Comparison of ENCODE assay signal across 16 cellular contexts in the genomic region with DNA sequence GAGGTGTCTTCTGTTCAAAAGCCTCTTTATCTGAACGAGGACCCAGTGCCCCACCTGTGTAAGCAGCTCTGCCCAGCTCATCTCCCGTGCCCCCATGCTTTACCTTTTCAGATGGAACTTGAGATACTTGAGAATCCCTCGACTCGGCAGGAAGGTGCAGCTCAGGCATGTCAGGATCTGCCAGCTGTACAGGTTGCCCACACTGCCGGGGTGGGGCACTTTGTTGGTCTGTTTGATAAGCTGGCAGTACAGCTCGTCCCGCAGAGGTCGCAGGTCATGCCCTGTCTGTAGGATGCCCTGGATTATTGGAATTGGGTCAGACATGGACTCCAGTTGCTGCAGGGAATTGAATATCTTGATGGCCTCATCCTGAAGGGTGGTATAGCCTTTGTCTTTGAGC. TPM values are rescaled to one million over a fixed set of nuclear protein-coding genes. Genes with fewer than 3 reads are reported as not detected.
"Had no signal": no experiment of that assay in that cellular context is flagged by ENCODE, and none has a peak within 500 bp of the region (broad histone marks: within the 10 kb centered on the region; RNA-seq: fewer than 3 reads in every experiment).

No MANE protein-coding gene starts in this region.

- H3K9me3 Mint-ChIP-seq: activated CD4-positive, alpha-beta T cell treated with anti-CD3 and anti-CD28 coated beads, Interleukin-2, amount 10 ng/mL, durations not matched to agents 7 days and 5 days; dendritic cell treated with granulocyte-macrophage colony-stimulating factor and Interleukin-4, amounts not matched to agents 40 ng/mL and 50 ng/mL, for 4 days; effector memory CD8-positive, alpha-beta T cell; natural killer cell treated with Interleukin-12 subunit alpha and Interleukin-12 subunit beta and Interleukin-15 and Interleukin-18, amount 100 ng/mL, for 72 hours; T-helper 1 cell treated with Interleukin-12 subunit alpha and Interleukin-12 subunit beta and Interleukin-4 antibody, amounts not matched to agents 30 μg/mL and 1 μg/mL, for 36 hours had no signal

- H3K27ac Mint-ChIP-seq: activated CD4-positive, alpha-beta T cell treated with anti-CD3 and anti-CD28 coated beads, Interleukin-2, amount 10 ng/mL, durations not matched to agents 7 days and 5 days; dendritic cell treated with granulocyte-macrophage colony-stimulating factor and Interleukin-4, amounts not matched to agents 40 ng/mL and 50 ng/mL, for 4 days; effector memory CD8-positive, alpha-beta T cell; natural killer cell treated with Interleukin-12 subunit alpha and Interleukin-12 subunit beta and Interleukin-15 and Interleukin-18, amount 100 ng/mL, for 72 hours; T-helper 1 cell treated with Interleukin-12 subunit alpha and Interleukin-12 subunit beta and Interleukin-4 antibody, amounts not matched to agents 30 μg/mL and 1 μg/mL, for 36 hours had no signal

- H3K36me3 Mint-ChIP-seq: natural killer cell treated with Interleukin-12 subunit alpha and Interleukin-12 subunit beta and Interleukin-15 and Interleukin-18, amount 100 ng/mL, for 72 hours had no signal

- H3K27me3 Mint-ChIP-seq: activated CD4-positive, alpha-beta T cell treated with anti-CD3 and anti-CD28 coated beads, Interleukin-2, amount 10 ng/mL, durations not matched to agents 7 days and 5 days; dendritic cell treated with granulocyte-macrophage colony-stimulating factor and Interleukin-4, amounts not matched to agents 40 ng/mL and 50 ng/mL, for 4 days; natural killer cell treated with Interleukin-12 subunit alpha and Interleukin-12 subunit beta and Interleukin-15 and Interleukin-18, amount 100 ng/mL, for 72 hours had no signal

- H3K4me3 Mint-ChIP-seq: activated CD4-positive, alpha-beta T cell treated with anti-CD3 and anti-CD28 coated beads, Interleukin-2, amount 10 ng/mL, durations not matched to agents 7 days and 5 days; dendritic cell treated with granulocyte-macrophage colony-stimulating factor and Interleukin-4, amounts not matched to agents 40 ng/mL and 50 ng/mL, for 4 days; effector memory CD8-positive, alpha-beta T cell; natural killer cell treated with Interleukin-12 subunit alpha and Interleukin-12 subunit beta and Interleukin-15 and Interleukin-18, amount 100 ng/mL, for 72 hours; T-helper 1 cell treated with Interleukin-12 subunit alpha and Interleukin-12 subunit beta and Interleukin-4 antibody, amounts not matched to agents 30 μg/mL and 1 μg/mL, for 36 hours had no signal

- DNase-seq: activated CD4-positive, alpha-beta T cell treated with anti-CD3 and anti-CD28 coated beads, Interleukin-2, amount 10 ng/mL, durations not matched to agents 7 days and 5 days; activated CD4-positive, CD25-positive, alpha-beta regulatory T cell; activated effector memory CD4-positive, alpha-beta T cell treated with anti-CD3 and anti-CD28 coated beads, Interleukin-2, amount 50 U/mL, for 16 hours; activated T-cell treated with anti-CD3 and anti-CD28 coated beads, Interleukin-2, amount 50 U/mL, for 1 hour; amniotic stem cell; body of pancreas; effector memory CD8-positive, alpha-beta T cell; glutamatergic neuron; occipital lobe; retina; uterus had no signal

- ATAC-seq: activated naive CD4-positive, alpha-beta T cell treated with anti-CD3 and anti-CD28 coated beads, Interleukin-2, amount 50 U/mL, for 72 hours; body of pancreas; effector memory CD8-positive, alpha-beta T cell; natural killer cell treated with Interleukin-12 subunit alpha and Interleukin-12 subunit beta and Interleukin-15 and Interleukin-18, amount 100 ng/mL, for 72 hours had no signal

RNA-seq across cellular contexts. Expression of gene RETREG1, which starts 58.0 kb away (rescaled TPM):
- total RNA-seq: lung microvascular endothelial cell had no signal
